ENCODE assay signal across 12 cellular contexts in genomic region chr2:109135572-109136185, GRCh38. TPM values are rescaled to one million over a fixed set of nuclear protein-coding genes. Genes with fewer than 3 reads are reported as not detected.
A peak's percentile ranks its signal among the peaks of the same experiment; 100 is the strongest.
DNase-seq lines count a peak whose midpoint lies in the region; ATAC-seq lines count a peak whose summit lies in the region.
"Had no signal": no experiment of that assay in that cellular context is flagged by ENCODE, and none has a peak within 500 bp of the region (broad histone marks: within the 10 kb centered on the region; RNA-seq: fewer than 3 reads in every experiment).

No MANE protein-coding gene starts in this region.

- H3K4me3 ChIP-seq in neuronal stem cell (ENCODE audit: low read length in 2 of 2): no peak overlapping the region
- H3K4me3 ChIP-seq: cardiac muscle cell had no signal

- no peak overlapping the region for H3K4ac ChIP-seq in neuronal stem cell (ENCODE audit: low read length)

- H2AK5ac ChIP-seq in neuronal stem cell (ENCODE audit: low read depth, low read length): no peak overlapping the region

- peaks cover 2 to 23% (median 20%) of the 10 kb centered on the region in 3 experiments for H3K27me3 ChIP-seq in neuronal stem cell (ENCODE audit: control insufficient read depth in 3 of 3, insufficient read depth in 3 of 3, low read depth in 1 of 3, low read length in 3 of 3)

- H4K8ac ChIP-seq in neuronal stem cell (ENCODE audit: low read depth, low read length): no peak overlapping the region

- no peak overlapping the region for H2BK120ac ChIP-seq in neuronal stem cell (ENCODE audit: low read depth, low read length)

- H2AFZ ChIP-seq in neuronal stem cell (ENCODE audit: low read length): no peak overlapping the region

- no peak overlapping the region for H3K9ac ChIP-seq in neuronal stem cell (ENCODE audit: low read depth, low read length, poor library complexity)

- H3K79me1 ChIP-seq in neuronal stem cell (ENCODE audit: low read depth, low read length): no peaks in the 10 kb centered on the region

- no peak overlapping the region for H3K14ac ChIP-seq in neuronal stem cell (ENCODE audit: low read length)

- no peak overlapping the region for H3K27ac ChIP-seq in neuronal stem cell (replicated peaks; ENCODE audit: low read length)
- H3K27ac ChIP-seq: cardiac muscle cell, neutrophil had no signal

- no peak overlapping the region for H2BK15ac ChIP-seq in neuronal stem cell (ENCODE audit: low read length)

- no peak overlapping the region for H3K18ac ChIP-seq in neuronal stem cell (ENCODE audit: low read length)

- no CpG with 5 or more reads among the region's 10 CpGs for WGBS in neuronal stem cell (ENCODE audit: extremely low coverage in 2 of 2, insufficient read length in 2 of 2, insufficient replicate concordance in 1 of 2), 2 donors

- ATAC-seq in HG03280 (IDR thresholded peaks at IDR 0.05; ENCODE audit: unreplicated experiment) (no peak), GM21390 (IDR thresholded peaks at IDR 0.05; ENCODE audit: unreplicated experiment) (no peak)

- H3K9me3 ChIP-seq in neuronal stem cell (replicated peaks in 1 of 2; ENCODE audit: control insufficient read depth in 2 of 2, insufficient read depth in 1 of 2, low read depth in 1 of 2, low read length in 2 of 2): no peaks in the 10 kb centered on the region
- H3K9me3 ChIP-seq: neutrophil had no signal

- in situ Hi-C loops in G401 (cut with HindIII; ENCODE audit: low sequenced_read_pairs): no loop called here

- no peak overlapping the region for H2BK12ac ChIP-seq in neuronal stem cell (ENCODE audit: low read length)

- peaks cover 8 to 9% of the 10 kb centered on the region in 2 donors for H3K4me1 ChIP-seq in neuronal stem cell (ENCODE audit: control insufficient read depth in 2 of 2, insufficient read depth in 1 of 2, low read depth in 1 of 2, low read length in 2 of 2)

- H3K36me3 ChIP-seq in neuronal stem cell (replicated peaks in 1 of 2; ENCODE audit: control insufficient read depth in 2 of 2, insufficient read depth in 2 of 2, low read length in 2 of 2): no peaks in the 10 kb centered on the region
- H3K36me3 ChIP-seq: cardiac muscle cell, neutrophil had no signal

- peak; percentile 40 for DNase-seq in G401 (ENCODE audit: low spot score)
- peak; percentile 48 to 77 for DNase-seq in NCI-H2081 (lab: John Stamatoyannopoulos, UW)
- DNase-seq in cerebellar cortex (ENCODE audit: low spot score): peak; percentile 19
- DNase-seq in neuronal stem cell (ENCODE audit: low spot score): peak; percentile 48
- DNase-seq in AG20443 (ENCODE audit: low spot score): no peak
- DNase-seq: islet precursor cell, NCI-H1436 treated with DMSO at 0.1 percent for 48 hours, RPMI8226 had no signal

- no peak overlapping the region for H3K23ac ChIP-seq in neuronal stem cell (ENCODE audit: low read depth, low read length, poor library complexity)

- H4K91ac ChIP-seq in neuronal stem cell (ENCODE audit: low read depth, low read length, poor library complexity): no peak overlapping the region

- no peak overlapping the region for H3K4me2 ChIP-seq in neuronal stem cell (ENCODE audit: insufficient read depth, low read length, poor library complexity, severe bottlenecking)

- no peak overlapping the region for H2BK5ac ChIP-seq in neuronal stem cell (ENCODE audit: low read length)

RNA-seq across cellular contexts. Expression of gene SH3RF3, which starts 6.7 kb away (rescaled TPM):
- not detected in 2 replicates for total RNA-seq in G401 (2014; rRNA removed; shearing (Covaris generic))
- polyA plus RNA-seq in neuronal stem cell (2013, experiment 1 of 2): 0.07 TPM
- 0.08 TPM for polyA plus RNA-seq in neuronal stem cell (2013, experiment 2 of 2)
